Comparison of ENCODE assay signal across 12 cellular contexts in genomic region chr6:26366504-26366903, GRCh38. TPM values are rescaled to one million over a fixed set of nuclear protein-coding genes. Genes with fewer than 3 reads are reported as not detected.
DNase-seq lines count a peak whose midpoint lies in the region; ATAC-seq and TF ChIP-seq lines count a peak whose summit lies in the region.
"Had no signal": no experiment of that assay in that cellular context is flagged by ENCODE, and none has a peak within 500 bp of the region (broad histone marks: within the 10 kb centered on the region; RNA-seq: fewer than 3 reads in every experiment).

No MANE protein-coding gene starts in this region.

- peak overlapping the region; percentile 90 for H3K4me2 ChIP-seq in Karpas-422 (ENCODE audit: low read depth, low read length, poor library complexity, severe bottlenecking)
- peak overlapping the region; percentile 85 for H3K4me2 ChIP-seq in smooth muscle cell

- H3K36me3 ChIP-seq in Karpas-422 (ENCODE audit: insufficient read depth, low read length): 0 out of 2 replicates have a peak, but pooled peaks cover 4% of the 10 kb centered on the region
- no peaks in the 10 kb centered on the region for H3K36me3 ChIP-seq in smooth muscle cell (ENCODE audit: low read depth)

- H3F3A ChIP-seq in smooth muscle cell (ENCODE audit: low read depth): no peaks in the 10 kb centered on the region

- DNase-seq in activated CD4-positive, alpha-beta T cell treated with anti-CD3 and anti-CD28 coated beads, Interleukin-2, amount 10 ng/mL, durations not matched to agents 24 days and 14 days: no peak
- no peak for DNase-seq in activated CD4-positive, alpha-beta T cell treated with anti-CD3 and anti-CD28 coated beads, Interleukin-2, amount 50 U/mL, for 48 hours
- DNase-seq in Karpas-422 (peak; percentile 51), smooth muscle cell (lab: John Stamatoyannopoulos, UW; ENCODE audit: unreplicated experiment) (no peak), globus pallidus (ENCODE audit: low spot score) (no peak), kidney tubule cell (ENCODE audit: low spot score) (no peak)
- no peak for DNase-seq in activated naive CD8-positive, alpha-beta T cell treated with anti-CD3 and anti-CD28 coated beads for 36 hours
- DNase-seq: activated effector memory CD4-positive, alpha-beta T cell treated with anti-CD3 and anti-CD28 coated beads, Interleukin-2, amount 50 U/mL, for 16 hours; KG1; testis had no signal

- peak overlapping the region; percentile 64 for H3K27ac Mint-ChIP-seq in activated CD4-positive, alpha-beta T cell treated with anti-CD3 and anti-CD28 coated beads, Interleukin-2, amount 10 ng/mL, durations not matched to agents 24 days and 14 days
- peak overlapping the region; percentile 9 for H3K27ac Mint-ChIP-seq in activated naive CD8-positive, alpha-beta T cell treated with anti-CD3 and anti-CD28 coated beads for 36 hours

- peak overlapping the region; percentile 81; the same call in 1 of the 2 replicates for H3K27ac ChIP-seq in Karpas-422 (ENCODE audit: low read length)
- H3K27ac ChIP-seq in smooth muscle cell (ENCODE audit: low read depth): no peak overlapping the region
- H3K27ac ChIP-seq: testis had no signal

- peaks cover 45% of the 10 kb centered on the region for H3K4me1 Mint-ChIP-seq in activated CD4-positive, alpha-beta T cell treated with anti-CD3 and anti-CD28 coated beads, Interleukin-2, amount 10 ng/mL, durations not matched to agents 24 days and 14 days
- H3K4me1 Mint-ChIP-seq in activated naive CD8-positive, alpha-beta T cell treated with anti-CD3 and anti-CD28 coated beads for 36 hours: peaks cover 46% of the 10 kb centered on the region

- no peaks in the 10 kb centered on the region for H3K9me2 ChIP-seq in Karpas-422 (replicated peaks; ENCODE audit: insufficient read depth, low read length)

- peaks cover 28% of the 10 kb centered on the region for H3K4me1 ChIP-seq in Karpas-422 (ENCODE audit: low read length)
- H3K4me1 ChIP-seq in smooth muscle cell (ENCODE audit: low read depth): peaks cover 15% of the 10 kb centered on the region

- H3K27me3 Mint-ChIP-seq in activated CD4-positive, alpha-beta T cell treated with anti-CD3 and anti-CD28 coated beads, Interleukin-2, amount 10 ng/mL, durations not matched to agents 24 days and 14 days: no peaks in the 10 kb centered on the region
- no peaks in the 10 kb centered on the region for H3K27me3 Mint-ChIP-seq in activated naive CD8-positive, alpha-beta T cell treated with anti-CD3 and anti-CD28 coated beads for 36 hours

- H3K9ac ChIP-seq in Karpas-422 (ENCODE audit: low read length) (peak overlapping the region; percentile 84), smooth muscle cell (ENCODE audit: low read depth) (no peak overlapping the region)

- H3K36me3 Mint-ChIP-seq in activated CD4-positive, alpha-beta T cell treated with anti-CD3 and anti-CD28 coated beads, Interleukin-2, amount 10 ng/mL, durations not matched to agents 24 days and 14 days (ENCODE audit: low read depth): peaks cover 32% of the 10 kb centered on the region
- H3K36me3 Mint-ChIP-seq in activated naive CD8-positive, alpha-beta T cell treated with anti-CD3 and anti-CD28 coated beads for 36 hours: peaks cover 18% of the 10 kb centered on the region

- no peak for ATAC-seq in GM21528 (IDR thresholded peaks at IDR 0.05; ENCODE audit: low FRiP score, unreplicated experiment)
- ATAC-seq: left lobe of liver had no signal

- intact Hi-C loops in activated CD4-positive, alpha-beta T cell treated with anti-CD3 and anti-CD28 coated beads, Interleukin-2, amount 10 ng/mL, durations not matched to agents 24 days and 14 days (cut with micrococcal nuclease): loop anchor here (5.0 kb wide), 3 partner anchors 34 to 156 kb away; partner anchors contain the start of gene BTN2A1

- H2AFZ ChIP-seq in Karpas-422 (ENCODE audit: low read length): no peak overlapping the region
- H2AFZ ChIP-seq in smooth muscle cell (ENCODE audit: low read depth): no peak overlapping the region

- H3K27me3 ChIP-seq in Karpas-422 (ENCODE audit: low read length): no peaks in the 10 kb centered on the region
- H3K27me3 ChIP-seq in smooth muscle cell (ENCODE audit: low read depth): no peaks in the 10 kb centered on the region
- H3K27me3 ChIP-seq: testis had no signal

- H3K79me2 ChIP-seq in Karpas-422 (ENCODE audit: low read length) (peaks cover 24% of the 10 kb centered on the region), smooth muscle cell (ENCODE audit: low read depth) (no peaks in the 10 kb centered on the region)

- peak overlapping the region; percentile 88 for H3K4me3 ChIP-seq in Karpas-422 (ENCODE audit: low read length)
- H3K4me3 ChIP-seq in smooth muscle cell: no peak overlapping the region
- H3K4me3 ChIP-seq: testis had no signal

- no peaks in the 10 kb centered on the region for H3K9me3 Mint-ChIP-seq in activated CD4-positive, alpha-beta T cell treated with anti-CD3 and anti-CD28 coated beads, Interleukin-2, amount 10 ng/mL, durations not matched to agents 24 days and 14 days
- no peaks in the 10 kb centered on the region for H3K9me3 Mint-ChIP-seq in activated naive CD8-positive, alpha-beta T cell treated with anti-CD3 and anti-CD28 coated beads for 36 hours

- WGBS in smooth muscle cell (ENCODE audit: low lambda C conversion rate): 77% methylated on average over 1 of the region's 1 CpG

- no peaks in the 10 kb centered on the region for H3K9me3 ChIP-seq in Karpas-422 (ENCODE audit: low read length)
- H3K9me3 ChIP-seq in smooth muscle cell (replicated peaks; ENCODE audit: low read depth): no peaks in the 10 kb centered on the region
- H3K9me3 ChIP-seq: testis had no signal

- H4K20me1 ChIP-seq in Karpas-422 (ENCODE audit: insufficient read depth, low read depth, low read length): no peaks in the 10 kb centered on the region
- no peaks in the 10 kb centered on the region for H4K20me1 ChIP-seq in smooth muscle cell (ENCODE audit: low read depth)

- no peak for TF ChIP-seq CTCF in smooth muscle cell (IDR thresholded peaks at IDR 0.05; ENCODE audit: borderline replicate concordance, insufficient read depth, poor library complexity, severe bottlenecking)

- H3K4me3 Mint-ChIP-seq in activated CD4-positive, alpha-beta T cell treated with anti-CD3 and anti-CD28 coated beads, Interleukin-2, amount 10 ng/mL, durations not matched to agents 24 days and 14 days: peak overlapping the region; percentile 80
- H3K4me3 Mint-ChIP-seq in activated naive CD8-positive, alpha-beta T cell treated with anti-CD3 and anti-CD28 coated beads for 36 hours: peak overlapping the region; percentile 64

RNA-seq across cellular contexts. Expression of gene BTN3A2, which starts 1.5 kb away (rescaled TPM):
- total RNA-seq in activated CD4-positive, alpha-beta T cell treated with anti-CD3 and anti-CD28 coated beads, Interleukin-2, amount 10 ng/mL, durations not matched to agents 24 days and 14 days: 48.0 and 50.8 TPM in 2 replicates
- 40.4 and 41.2 TPM in 2 replicates for total RNA-seq in Karpas-422 (2014; rRNA removed; shearing (Covaris generic); ENCODE audit: low replicate concordance)
- 10 to 100 TPM; 25.6 to 27.0 TPM for total RNA-seq in activated naive CD8-positive, alpha-beta T cell treated with anti-CD3 and anti-CD28 coated beads for 36 hours
- total RNA-seq in smooth muscle cell: 5.1 and 19.7 TPM in 2 replicates
- 7.6 and 13.3 TPM in 2 replicates for polyA plus RNA-seq in smooth muscle cell

RNA-seq across cellular contexts. Expression of gene BTN2A2, which starts 16.4 kb away (rescaled TPM):
- 23.8 and 25.0 TPM in 2 replicates for total RNA-seq in activated CD4-positive, alpha-beta T cell treated with anti-CD3 and anti-CD28 coated beads, Interleukin-2, amount 10 ng/mL, durations not matched to agents 24 days and 14 days
- 16.8 and 18.4 TPM in 2 replicates for total RNA-seq in Karpas-422 (2014; rRNA removed; shearing (Covaris generic); ENCODE audit: low replicate concordance)
- total RNA-seq in activated naive CD8-positive, alpha-beta T cell treated with anti-CD3 and anti-CD28 coated beads for 36 hours: 10 to 100 TPM; 12.8 to 14.9 TPM
- 11.1 and 12.1 TPM in 2 replicates for total RNA-seq in smooth muscle cell
- 6.3 and 12.1 TPM in 2 replicates for polyA plus RNA-seq in smooth muscle cell

RNA-seq across cellular contexts. Expression of gene BTN3A1, which starts 35.6 kb away (rescaled TPM):
- total RNA-seq in activated CD4-positive, alpha-beta T cell treated with anti-CD3 and anti-CD28 coated beads, Interleukin-2, amount 10 ng/mL, durations not matched to agents 24 days and 14 days: 29.6 and 33.2 TPM in 2 replicates
- total RNA-seq in Karpas-422 (2014; rRNA removed; shearing (Covaris generic); ENCODE audit: low replicate concordance): 30.5 and 32.7 TPM in 2 replicates
- total RNA-seq in activated naive CD8-positive, alpha-beta T cell treated with anti-CD3 and anti-CD28 coated beads for 36 hours: 10 to 100 TPM; 19.0 to 20.7 TPM
- 19.1 and 33.3 TPM in 2 replicates for total RNA-seq in smooth muscle cell
- polyA plus RNA-seq in smooth muscle cell: 9.2 and 13.5 TPM in 2 replicates
